In the genomic region with DNA sequence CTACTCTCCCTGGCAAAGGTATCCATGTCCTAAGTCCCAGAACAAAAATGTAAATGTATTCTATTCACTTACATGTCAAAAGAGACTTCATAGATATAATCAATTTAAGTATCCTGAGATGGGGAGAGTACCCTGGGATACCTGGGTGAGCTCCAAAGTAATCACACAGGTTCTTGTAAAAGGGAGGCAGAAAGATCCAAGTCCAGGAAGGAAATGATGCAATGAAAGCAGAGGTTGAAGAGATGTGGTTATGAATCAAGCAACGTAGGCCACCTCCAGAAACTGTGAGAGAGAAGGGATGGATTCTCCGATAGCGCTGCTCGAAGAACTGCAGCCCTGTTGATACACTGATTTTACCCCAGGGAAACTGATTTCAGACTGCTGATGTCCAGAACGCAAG, we compare ENCODE assay signal across 22 cellular contexts.
"Had no signal": no experiment of that assay in that cellular context is flagged by ENCODE, and none has a peak within 500 bp of the region (broad histone marks: within the 10 kb centered on the region; RNA-seq: fewer than 3 reads in every experiment).

No MANE protein-coding gene starts in this region.

- H3K27me3 ChIP-seq: upper lobe of right lung had no signal

- H3K9me3 ChIP-seq: upper lobe of right lung had no signal

- H3K4me3 Mint-ChIP-seq: activated naive CD4-positive, alpha-beta T cell treated with anti-CD3 and anti-CD28 coated beads for 36 hours; activated naive CD8-positive, alpha-beta T cell treated with anti-CD3 and anti-CD28 coated beads, Interleukin-2, amount 50 U/mL, for 24 hours; immature natural killer cell; natural killer cell treated with Interleukin-12 subunit alpha and Interleukin-12 subunit beta and Interleukin-15 and Interleukin-18, amount 100 ng/mL, for 72 hours; T-cell had no signal

- H3K27me3 Mint-ChIP-seq: natural killer cell treated with Interleukin-12 subunit alpha and Interleukin-12 subunit beta and Interleukin-15 and Interleukin-18, amount 100 ng/mL, for 72 hours had no signal

- H3K4me1 ChIP-seq: upper lobe of right lung had no signal

- H3K27ac ChIP-seq: skin epidermis, upper lobe of right lung had no signal

- H3K27ac Mint-ChIP-seq: activated naive CD4-positive, alpha-beta T cell treated with anti-CD3 and anti-CD28 coated beads for 36 hours; activated naive CD8-positive, alpha-beta T cell treated with anti-CD3 and anti-CD28 coated beads, Interleukin-2, amount 50 U/mL, for 24 hours; activated T-helper 2 cell treated with anti-CD3 and anti-CD28 coated beads, Interferon-gamma antibody, Interleukin-2, Interleukin-4, amounts not matched to agents 10 μg/mL and 5 μg/mL and 100 μg/mL, durations not matched to agents 14 hours and 24 hours and 36 hours; immature natural killer cell; natural killer cell treated with Interleukin-12 subunit alpha and Interleukin-12 subunit beta and Interleukin-15 and Interleukin-18, amount 100 ng/mL, for 72 hours; T-cell had no signal

- ATAC-seq: activated CD4-positive, CD25-positive, alpha-beta regulatory T cell treated with anti-CD3 and anti-CD28 coated beads, Interleukin-2, amount 50 U/mL, for 24 hours; activated naive CD8-positive, alpha-beta T cell treated with anti-CD3 and anti-CD28 coated beads, Interleukin-2, amount 50 U/mL, for 24 hours; natural killer cell treated with Interleukin-12 subunit alpha and Interleukin-12 subunit beta and Interleukin-15 and Interleukin-18, amount 100 ng/mL, for 72 hours; right cardiac atrium; upper lobe of right lung had no signal

- H3K9me3 Mint-ChIP-seq: activated naive CD4-positive, alpha-beta T cell treated with anti-CD3 and anti-CD28 coated beads for 36 hours; activated naive CD8-positive, alpha-beta T cell treated with anti-CD3 and anti-CD28 coated beads, Interleukin-2, amount 50 U/mL, for 24 hours; activated T-helper 2 cell treated with anti-CD3 and anti-CD28 coated beads, Interferon-gamma antibody, Interleukin-2, Interleukin-4, amounts not matched to agents 10 μg/mL and 5 μg/mL and 100 μg/mL, durations not matched to agents 14 hours and 24 hours and 36 hours; T-cell had no signal

- H3K4me3 ChIP-seq: skin epidermis, upper lobe of right lung had no signal

- H3K36me3 ChIP-seq: upper lobe of right lung had no signal

- DNase-seq: activated CD4-positive, alpha-beta T cell treated with anti-CD3 and anti-CD28 coated beads, Interleukin-2, amount 50 U/mL, for 4 hours; activated naive CD4-positive, alpha-beta T cell treated with anti-CD3 and anti-CD28 coated beads for 36 hours; activated naive CD8-positive, alpha-beta T cell treated with anti-CD3 and anti-CD28 coated beads, Interleukin-2, amount 50 U/mL, for 24 hours; activated T-cell treated with anti-CD3 and anti-CD28 coated beads for 4 hours; aorta; caudate nucleus; cortex of kidney; effector memory CD4-positive, alpha-beta T cell; foreskin melanocyte; head of caudate nucleus; immature natural killer cell; nucleus accumbens; right cardiac atrium; stimulated activated CD4-positive, alpha-beta T cell treated with anti-CD3 and anti-CD28 coated beads, Interleukin-4, amount 100 ng/mL, for 24 hours; stimulated activated naive CD4-positive, alpha-beta T cell treated with Interleukin-2 at 50 U/mL for 16 hours; T-cell; T-helper 9 cell; upper lobe of right lung had no signal
